Comparison of ENCODE assay signal across 15 cellular contexts in the genomic region with DNA sequence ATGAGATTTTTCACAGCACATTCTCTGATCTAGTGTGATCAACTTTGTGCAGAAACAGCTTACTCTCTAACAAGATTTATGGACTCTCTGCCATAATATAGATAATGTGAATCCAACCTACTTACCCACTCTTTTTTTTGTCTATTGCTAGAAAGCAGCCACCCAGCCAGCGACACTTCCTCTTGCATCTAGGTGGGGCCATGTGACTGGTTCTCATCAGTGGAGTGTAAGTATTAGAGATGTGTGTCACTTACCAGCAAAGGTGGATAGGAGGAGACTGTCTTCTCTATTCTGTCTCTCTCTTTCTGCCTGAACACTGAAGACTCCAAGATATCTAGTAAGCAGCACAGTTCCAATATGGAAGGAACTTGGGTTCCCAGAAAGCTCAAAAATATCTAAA.
"Had no signal": no experiment of that assay in that cellular context is flagged by ENCODE, and none has a peak within 500 bp of the region (broad histone marks: within the 10 kb centered on the region; RNA-seq: fewer than 3 reads in every experiment).

No MANE protein-coding gene starts in this region.

- ATAC-seq: activated T-helper 17 cell treated with anti-CD3 and anti-CD28 coated beads, Interleukin-2, amount 50 U/mL, for 72 hours; natural killer cell treated with Interleukin-12 subunit alpha and Interleukin-12 subunit beta and Interleukin-15 and Interleukin-18, amount 100 ng/mL, for 72 hours; right lobe of liver; stimulated activated effector memory CD8-positive, alpha-beta T cell treated with anti-CD3 and anti-CD28 coated beads, Interleukin-12 subunit alpha, Interleukin-12 subunit beta, amount 100 ng/mL, for 72 hours had no signal

- H3K4me3 ChIP-seq: prostate gland, right lobe of liver, tibial artery had no signal

- H3K9me3 ChIP-seq: prostate gland, right lobe of liver had no signal

- H3K36me3 ChIP-seq: prostate gland, right lobe of liver, tibial artery had no signal

- H3K27ac ChIP-seq: prostate gland, right lobe of liver, tibial artery had no signal

- FAIRE-seq: colon, endothelial cell of umbilical vein had no signal

- DNase-seq: activated CD4-positive, alpha-beta T cell treated with anti-CD3 and anti-CD28 coated beads, Interleukin-2, amount 50 U/mL, for 1 hour; activated naive CD4-positive, alpha-beta T cell treated with anti-CD3 and anti-CD28 coated beads for 36 hours; activated T-cell treated with anti-CD3 and anti-CD28 coated beads for 4 hours; foreskin melanocyte; head of caudate nucleus; mammary epithelial cell; nucleus accumbens; right lobe of liver; tibial artery had no signal

- H3K4me1 ChIP-seq: prostate gland, right lobe of liver, tibial artery had no signal

- H3K27me3 ChIP-seq: right lobe of liver, tibial artery had no signal
